29 cellular contexts compared by ENCODE assay signal in genomic region chr6:43006251-43006650, GRCh38.
"Had no signal": no experiment of that assay in that cellular context is flagged by ENCODE, and none has a peak within 500 bp of the region (broad histone marks: within the 10 kb centered on the region; RNA-seq: fewer than 3 reads in every experiment).

No MANE protein-coding gene starts in this region.

- H3K4me1 ChIP-seq: body of pancreas, colonic mucosa had no signal

- ATAC-seq: activated CD8-positive, alpha-beta T cell treated with anti-CD3 and anti-CD28 coated beads for 36 hours; activated T-cell treated with anti-CD3 and anti-CD28 coated beads, Interleukin-2, amount 50 U/mL, for 4 hours; activated T-helper 17 cell treated with anti-CD3 and anti-CD28 coated beads, Interleukin-2, amount 50 U/mL, for 72 hours; body of pancreas; esophagus mucosa; T-cell had no signal

- DNase-seq: activated CD4-positive, alpha-beta T cell treated with anti-CD3 and anti-CD28 coated beads for 4 hours; activated CD4-positive, alpha-beta T cell treated with anti-CD3 and anti-CD28 coated beads, Interleukin-2, amount 10 ng/mL, durations not matched to agents 7 days and 5 days; activated CD4-positive, alpha-beta T cell treated with anti-CD3 and anti-CD28 coated beads, Interleukin-2, amount 50 U/mL, for 4 hours; activated CD4-positive, CD25-positive, alpha-beta regulatory T cell; activated CD4-positive, CD25-positive, alpha-beta regulatory T cell treated with anti-CD3 and anti-CD28 coated beads, Interleukin-2, amount 50 U/mL, for 72 hours; activated CD8-positive, alpha-beta memory T cell treated with anti-CD3 and anti-CD28 coated beads for 24 hours; activated CD8-positive, alpha-beta T cell treated with anti-CD3 and anti-CD28 coated beads for 36 hours; activated effector memory CD4-positive, alpha-beta T cell treated with Interleukin-2 at 50 U/mL for 16 hours; activated gamma-delta T cell treated with Interleukin-2 at 50 U/mL for 16 hours; activated naive CD4-positive, alpha-beta T cell treated with anti-CD3 and anti-CD28 coated beads, Interleukin-2, amount 50 U/mL, for 16 hours; activated naive CD4-positive, alpha-beta T cell treated with Interleukin-2 at 50 U/mL for 16 hours; activated T-cell treated with anti-CD3 and anti-CD28 coated beads, Interleukin-2, amount 50 U/mL, for 4 hours; amniotic stem cell; aorta; body of pancreas; caudate nucleus; cerebellar nuclear complex; colonic mucosa; effector CD8-positive, alpha-beta T cell; foreskin fibroblast; head of caudate nucleus; T-cell; T1000; WERI-Rb-1 had no signal

- H3K4me3 Mint-ChIP-seq: activated CD4-positive, alpha-beta T cell treated with anti-CD3 and anti-CD28 coated beads, Interleukin-2, amount 10 ng/mL, durations not matched to agents 7 days and 5 days; activated CD8-positive, alpha-beta T cell treated with anti-CD3 and anti-CD28 coated beads for 36 hours; activated naive CD8-positive, alpha-beta T cell; activated T-cell treated with anti-CD3 and anti-CD28 coated beads, Interleukin-2, amount 50 U/mL, for 4 hours; activated T-helper 17 cell treated with anti-CD3 and anti-CD28 coated beads, Interleukin-2, amount 50 U/mL, for 72 hours; T-cell; T-helper 1 cell treated with Interleukin-12 subunit alpha and Interleukin-12 subunit beta and Interleukin-4 antibody, amounts not matched to agents 30 μg/mL and 1 μg/mL, for 36 hours; T-helper 2 cell treated with Interferon-gamma antibody and Interleukin-4, amounts not matched to agents 5 μg/mL and 100 μg/mL, for 36 hours had no signal

- H3K27ac Mint-ChIP-seq: activated CD4-positive, alpha-beta T cell treated with anti-CD3 and anti-CD28 coated beads, Interleukin-2, amount 10 ng/mL, durations not matched to agents 7 days and 5 days; activated CD8-positive, alpha-beta T cell treated with anti-CD3 and anti-CD28 coated beads for 36 hours; activated naive CD8-positive, alpha-beta T cell; activated T-helper 17 cell treated with anti-CD3 and anti-CD28 coated beads, Interleukin-2, amount 50 U/mL, for 72 hours; T-cell; T-helper 1 cell treated with Interleukin-12 subunit alpha and Interleukin-12 subunit beta and Interleukin-4 antibody, amounts not matched to agents 30 μg/mL and 1 μg/mL, for 36 hours; T-helper 2 cell treated with Interferon-gamma antibody and Interleukin-4, amounts not matched to agents 5 μg/mL and 100 μg/mL, for 36 hours had no signal

- H3K36me3 ChIP-seq: colonic mucosa had no signal

- H3K27ac ChIP-seq: body of pancreas, colonic mucosa, WERI-Rb-1 had no signal

- H3K4me3 ChIP-seq: body of pancreas, colonic mucosa had no signal

- H3K27me3 Mint-ChIP-seq: activated CD4-positive, alpha-beta T cell treated with anti-CD3 and anti-CD28 coated beads, Interleukin-2, amount 10 ng/mL, durations not matched to agents 7 days and 5 days; activated CD8-positive, alpha-beta T cell treated with anti-CD3 and anti-CD28 coated beads for 36 hours; activated naive CD8-positive, alpha-beta T cell; activated T-helper 17 cell treated with anti-CD3 and anti-CD28 coated beads, Interleukin-2, amount 50 U/mL, for 72 hours; T-cell had no signal

- H3K9me3 ChIP-seq: body of pancreas, colonic mucosa had no signal

- H3K27me3 ChIP-seq: body of pancreas, colonic mucosa had no signal
